In genomic region chr20:21608777-21609176, GRCh38 we compare ENCODE assay signal across 17 cellular contexts.
"Had no signal": no experiment of that assay in that cellular context is flagged by ENCODE, and none has a peak within 500 bp of the region (broad histone marks: within the 10 kb centered on the region; RNA-seq: fewer than 3 reads in every experiment).

No MANE protein-coding gene starts in this region.

- H3K27me3 ChIP-seq: MG63 had no signal

- H3K4me3 ChIP-seq: MG63, PC-9 had no signal

- H3K27ac ChIP-seq: KMS-11, PC-9 had no signal

- H3K27ac Mint-ChIP-seq: activated CD4-positive, alpha-beta memory T cell treated with anti-CD3 and anti-CD28 coated beads, Interleukin-2, amount 10 ng/mL, durations not matched to agents 7 days and 5 days; activated CD4-positive, alpha-beta T cell treated with anti-CD3 and anti-CD28 coated beads, Interleukin-2, amount 10 ng/mL, durations not matched to agents 7 days and 5 days; activated naive CD4-positive, alpha-beta T cell treated with anti-CD3 and anti-CD28 coated beads for 36 hours; activated naive CD8-positive, alpha-beta T cell; activated T-helper 17 cell treated with anti-CD3 and anti-CD28 coated beads, Interleukin-2, amount 50 U/mL, for 72 hours; T-cell had no signal

- H3K4me2 ChIP-seq: KMS-11 had no signal

- H3K36me3 ChIP-seq: MG63 had no signal

- H3K9me3 ChIP-seq: MG63 had no signal

- H3K36me3 Mint-ChIP-seq: activated naive CD8-positive, alpha-beta T cell had no signal

- ATAC-seq: activated T-helper 17 cell treated with anti-CD3 and anti-CD28 coated beads, Interleukin-2, amount 50 U/mL, for 72 hours; T-cell had no signal

- H3K4me3 Mint-ChIP-seq: activated CD4-positive, alpha-beta memory T cell treated with anti-CD3 and anti-CD28 coated beads, Interleukin-2, amount 10 ng/mL, durations not matched to agents 7 days and 5 days; activated CD4-positive, alpha-beta T cell treated with anti-CD3 and anti-CD28 coated beads, Interleukin-2, amount 10 ng/mL, durations not matched to agents 7 days and 5 days; activated naive CD4-positive, alpha-beta T cell treated with anti-CD3 and anti-CD28 coated beads for 36 hours; activated naive CD8-positive, alpha-beta T cell; activated T-helper 17 cell treated with anti-CD3 and anti-CD28 coated beads, Interleukin-2, amount 50 U/mL, for 72 hours; T-cell had no signal

- H3K4me1 Mint-ChIP-seq: activated CD4-positive, alpha-beta memory T cell treated with anti-CD3 and anti-CD28 coated beads, Interleukin-2, amount 10 ng/mL, durations not matched to agents 7 days and 5 days; activated CD4-positive, alpha-beta T cell treated with anti-CD3 and anti-CD28 coated beads, Interleukin-2, amount 10 ng/mL, durations not matched to agents 7 days and 5 days; activated T-helper 17 cell treated with anti-CD3 and anti-CD28 coated beads, Interleukin-2, amount 50 U/mL, for 72 hours; T-cell had no signal

- H3K9me3 Mint-ChIP-seq: activated CD4-positive, alpha-beta memory T cell treated with anti-CD3 and anti-CD28 coated beads, Interleukin-2, amount 10 ng/mL, durations not matched to agents 7 days and 5 days; activated CD4-positive, alpha-beta T cell treated with anti-CD3 and anti-CD28 coated beads, Interleukin-2, amount 10 ng/mL, durations not matched to agents 7 days and 5 days had no signal

- DNase-seq: activated CD4-positive, alpha-beta memory T cell treated with anti-CD3 and anti-CD28 coated beads, Interleukin-2, amount 10 ng/mL, durations not matched to agents 7 days and 5 days; activated CD4-positive, alpha-beta T cell treated with anti-CD3 and anti-CD28 coated beads, Interleukin-2, amount 10 ng/mL, durations not matched to agents 7 days and 5 days; activated CD4-positive, CD25-positive, alpha-beta regulatory T cell; activated gamma-delta T cell; activated naive CD4-positive, alpha-beta T cell treated with anti-CD3 and anti-CD28 coated beads for 36 hours; activated T-cell treated with anti-CD3 and anti-CD28 coated beads for 4 hours; activated T-cell treated with anti-CD3 and anti-CD28 coated beads, Interleukin-2, amount 50 U/mL, for 48 hours; NCI-H1436 treated with DMSO at 0.1 percent for 48 hours; NCI-H187; T-cell; T-helper 2 cell; T1000 had no signal
